Comparison of ENCODE assay signal across 1 cellular context in the genomic region with DNA sequence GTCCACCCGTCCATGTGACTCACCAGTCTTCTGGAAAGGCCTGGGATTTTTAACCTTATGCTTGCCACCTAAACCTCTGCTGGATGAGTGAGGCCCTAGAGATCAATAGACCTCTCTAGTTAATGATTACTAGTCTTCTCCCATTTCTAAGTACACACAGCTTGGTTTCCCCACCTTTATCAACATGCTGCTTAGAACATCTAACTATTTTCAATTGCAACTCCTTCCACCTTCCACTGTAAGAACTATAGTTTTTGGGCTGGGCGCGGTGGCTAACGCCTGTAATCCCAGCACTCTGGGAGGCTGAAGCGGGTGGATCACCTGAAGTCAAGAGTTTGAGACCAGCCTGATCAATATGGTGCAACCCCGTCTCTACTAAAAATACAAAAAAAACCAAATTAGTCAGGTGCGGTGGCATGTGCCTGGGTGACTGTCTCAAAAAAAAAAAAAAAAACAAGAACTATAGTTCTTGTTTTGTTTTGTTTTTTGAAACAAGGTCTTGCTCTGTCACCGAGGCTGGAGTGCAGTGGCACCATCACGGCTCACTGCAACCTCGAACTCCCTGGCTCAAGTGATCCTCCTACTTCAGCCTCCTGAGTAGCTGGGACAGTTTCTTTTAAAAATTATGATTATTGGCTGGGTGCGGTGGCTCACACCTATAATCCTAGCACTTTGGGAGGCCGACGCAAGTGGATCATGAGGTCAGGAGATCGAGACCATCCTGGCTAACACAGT.
TF ChIP-seq lines count a peak whose summit lies in the region.

No MANE protein-coding gene starts in this region.

TF ChIP-seq in HepG2, 621 proteins besides CTCF, POLR2A, EP300 and RAD21 (continued from another document and continues in another):
- TF ChIP-seq ATRX (CRISPR knock-in tag; IDR thresholded peaks at IDR 0.05; ENCODE audit: borderline replicate concordance) = no peak
- no peak for TF ChIP-seq ZNF296 (CRISPR knock-in tag; conservative IDR thresholded peaks at IDR 0.05)
- TF ChIP-seq SATB2 (CRISPR knock-in tag; IDR thresholded peaks at IDR 0.05) = peak; percentile 47; the same call in 1 of the 2 replicates
- TF ChIP-seq ZSCAN22 (CRISPR knock-in tag; IDR thresholded peaks at IDR 0.05) = no peak
- peak; percentile 68; the same call in 1 of the 2 replicates for TF ChIP-seq FOXJ3 (CRISPR knock-in tag; IDR thresholded peaks at IDR 0.05; ENCODE audit: borderline replicate concordance)
- 0 out of 2 replicates have a peak, but pooled peaks have one; percentile 30 for TF ChIP-seq ZNF337 (CRISPR knock-in tag; IDR thresholded peaks at IDR 0.05; ENCODE audit: borderline replicate concordance, low read depth)
- TF ChIP-seq ZNF570 (CRISPR knock-in tag; IDR thresholded peaks at IDR 0.05; ENCODE audit: borderline replicate concordance) = no peak
- no peak for TF ChIP-seq TAF15 (IDR thresholded peaks at IDR 0.05; ENCODE audit: low read depth, low read length, poor library complexity, severe bottlenecking)
- no peak for TF ChIP-seq ZFP36L1 (CRISPR knock-in tag; IDR thresholded peaks at IDR 0.05)
- TF ChIP-seq ZNF292 (CRISPR knock-in tag; IDR thresholded peaks at IDR 0.05; ENCODE audit: borderline replicate concordance, low read depth) = no peak
- no peak for TF ChIP-seq THAP7 (CRISPR knock-in tag; IDR thresholded peaks at IDR 0.05)
- TF ChIP-seq FOXA1 (IDR thresholded peaks at IDR 0.05) = peak; percentile 77
- peak; percentile 94 for TF ChIP-seq FOXA1 (CRISPR knock-in tag; IDR thresholded peaks at IDR 0.05)
- no peak for TF ChIP-seq ZNF772 (CRISPR knock-in tag; IDR thresholded peaks at IDR 0.05)
- peak; percentile 25; the same call in 1 of the 3 replicates for TF ChIP-seq MXI1 (IDR thresholded peaks at IDR 0.05; ENCODE audit: borderline replicate concordance, low read depth, low read length)
- TF ChIP-seq ZFP82 (CRISPR knock-in tag; IDR thresholded peaks at IDR 0.05; ENCODE audit: borderline replicate concordance) = 0 out of 2 replicates have a peak, but pooled peaks have one; percentile 59
- no peak; the same call in 1 of the 2 replicates for TF ChIP-seq MBD4 (IDR thresholded peaks at IDR 0.05; ENCODE audit: borderline replicate concordance, low read length)
- TF ChIP-seq TERF1 (CRISPR knock-in tag; IDR thresholded peaks at IDR 0.05) = no peak
- TF ChIP-seq NR2F2 (IDR thresholded peaks at IDR 0.05; ENCODE audit: borderline replicate concordance, low read depth) = 0 out of 2 replicates have a peak, but pooled peaks have one; percentile 27
- TF ChIP-seq ZNF12 (CRISPR knock-in tag; IDR thresholded peaks at IDR 0.05) = no peak
- peak; percentile 53; the same call in 1 of the 2 replicates for TF ChIP-seq ZNF878 (CRISPR knock-in tag; IDR thresholded peaks at IDR 0.05)
- no peak for TF ChIP-seq JUNB (CRISPR knock-in tag; IDR thresholded peaks at IDR 0.05; ENCODE audit: borderline replicate concordance)
- no peak for TF ChIP-seq MTA3 (CRISPR knock-in tag; IDR thresholded peaks at IDR 0.05)
- TF ChIP-seq FLYWCH1 (CRISPR knock-in tag; IDR thresholded peaks at IDR 0.05) = no peak
- TF ChIP-seq MEIS2 (CRISPR knock-in tag; IDR thresholded peaks at IDR 0.05) = peak; percentile 50; the same call in 1 of the 2 replicates
- TF ChIP-seq NFYC (CRISPR knock-in tag; IDR thresholded peaks at IDR 0.05) = no peak
- TF ChIP-seq ZBTB42 (CRISPR knock-in tag; IDR thresholded peaks at IDR 0.05) = no peak
- TF ChIP-seq NONO (IDR thresholded peaks at IDR 0.05) = no peak
- peak; percentile 21; the same call in 1 of the 2 replicates for TF ChIP-seq NONO (CRISPR knock-in tag; conservative IDR thresholded peaks at IDR 0.05)
- TF ChIP-seq PHF5A (CRISPR knock-in tag; IDR thresholded peaks at IDR 0.05; ENCODE audit: low read depth, unreplicated experiment) = peak; percentile 31
- no peak for TF ChIP-seq ZBTB8A (CRISPR knock-in tag; IDR thresholded peaks at IDR 0.05; ENCODE audit: borderline replicate concordance, low read depth)
- TF ChIP-seq HMG20B (CRISPR knock-in tag; conservative IDR thresholded peaks at IDR 0.05) = no peak
- peak; percentile 39; the same call in 1 of the 2 replicates for TF ChIP-seq MIER3 (CRISPR knock-in tag; IDR thresholded peaks at IDR 0.05; ENCODE audit: borderline replicate concordance)
- no peak for TF ChIP-seq ZEB1 (IDR thresholded peaks at IDR 0.05; ENCODE audit: insufficient replicate concordance, low read depth)
- no peak for TF ChIP-seq ZNF747 (CRISPR knock-in tag; IDR thresholded peaks at IDR 0.05; ENCODE audit: borderline replicate concordance)
- no peak for TF ChIP-seq FIP1L1 (IDR thresholded peaks at IDR 0.05; ENCODE audit: borderline replicate concordance, insufficient read depth, low read depth, low read length)
- TF ChIP-seq E2F2 (CRISPR knock-in tag; IDR thresholded peaks at IDR 0.05; ENCODE audit: borderline replicate concordance) = no peak
- peak; percentile 72 for TF ChIP-seq BRCA1 (CRISPR knock-in tag; IDR thresholded peaks at IDR 0.05)
- TF ChIP-seq POLR2AphosphoS2 (IDR thresholded peaks at IDR 0.05; ENCODE audit: low read depth, low read length) = no peak
- no peak for TF ChIP-seq NRL (CRISPR knock-in tag; IDR thresholded peaks at IDR 0.05; ENCODE audit: borderline replicate concordance)
- no peak for TF ChIP-seq BORCS8-MEF2B (CRISPR knock-in tag; IDR thresholded peaks at IDR 0.05)
- TF ChIP-seq PITX1 (CRISPR knock-in tag; IDR thresholded peaks at IDR 0.05) = peak; percentile 71
- no peak for TF ChIP-seq ZBTB33 (CRISPR knock-in tag; IDR thresholded peaks at IDR 0.05)
- TF ChIP-seq ZNF724P (CRISPR knock-in tag; IDR thresholded peaks at IDR 0.05; ENCODE audit: borderline replicate concordance) = 0 out of 2 replicates have a peak, but pooled peaks have one; percentile 77
- TF ChIP-seq GRHL1 (CRISPR knock-in tag; conservative IDR thresholded peaks at IDR 0.05) = no peak
- TF ChIP-seq SRSF9 (IDR thresholded peaks at IDR 0.05; ENCODE audit: borderline replicate concordance, insufficient read depth, low read depth, low read length, poor library complexity, severe bottlenecking) = no peak
- TF ChIP-seq PAX8 (CRISPR knock-in tag; IDR thresholded peaks at IDR 0.05; ENCODE audit: borderline replicate concordance) = no peak
- TF ChIP-seq, protein P1, sequence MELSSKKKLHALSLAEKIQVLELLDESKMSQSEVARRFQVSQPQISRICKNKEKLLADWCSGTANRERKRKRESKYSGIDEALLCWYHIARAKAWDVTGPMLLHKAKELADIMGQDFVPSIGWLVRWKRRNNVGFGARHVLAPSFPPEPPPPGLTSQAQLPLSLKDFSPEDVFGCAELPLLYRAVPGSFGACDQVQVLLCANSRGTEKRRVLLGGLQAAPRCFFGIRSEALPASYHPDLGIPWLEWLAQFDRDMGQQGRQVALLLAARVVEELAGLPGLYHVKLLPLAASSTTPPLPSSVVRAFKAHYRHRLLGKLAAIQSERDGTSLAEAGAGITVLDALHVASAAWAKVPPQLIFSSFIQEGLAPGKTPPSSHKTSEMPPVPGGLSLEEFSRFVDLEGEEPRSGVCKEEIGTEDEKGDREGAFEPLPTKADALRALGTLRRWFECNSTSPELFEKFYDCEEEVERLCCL (CRISPR knock-in tag; IDR thresholded peaks at IDR 0.05; ENCODE audit: borderline replicate concordance) = no peak
- TF ChIP-seq, protein P2, sequence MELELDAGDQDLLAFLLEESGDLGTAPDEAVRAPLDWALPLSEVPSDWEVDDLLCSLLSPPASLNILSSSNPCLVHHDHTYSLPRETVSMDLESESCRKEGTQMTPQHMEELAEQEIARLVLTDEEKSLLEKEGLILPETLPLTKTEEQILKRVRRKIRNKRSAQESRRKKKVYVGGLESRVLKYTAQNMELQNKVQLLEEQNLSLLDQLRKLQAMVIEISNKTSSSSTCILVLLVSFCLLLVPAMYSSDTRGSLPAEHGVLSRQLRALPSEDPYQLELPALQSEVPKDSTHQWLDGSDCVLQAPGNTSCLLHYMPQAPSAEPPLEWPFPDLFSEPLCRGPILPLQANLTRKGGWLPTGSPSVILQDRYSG (CRISPR knock-in tag; IDR thresholded peaks at IDR 0.05) = peak; percentile 63; the same call in 1 of the 2 replicates
- no peak for TF ChIP-seq REL (CRISPR knock-in tag; conservative IDR thresholded peaks at IDR 0.05)
- peak; percentile 57; the same call in 1 of the 2 replicates for TF ChIP-seq ZNF124 (CRISPR knock-in tag; IDR thresholded peaks at IDR 0.05)
- TF ChIP-seq RFXAP (CRISPR knock-in tag; IDR thresholded peaks at IDR 0.05; ENCODE audit: borderline replicate concordance) = 0 out of 2 replicates have a peak, but pooled peaks have one; percentile 24
- TF ChIP-seq SRF (IDR thresholded peaks at IDR 0.05; ENCODE audit: low read depth, low read length) = no peak
- no peak for TF ChIP-seq CENPBD1 (CRISPR knock-in tag; IDR thresholded peaks at IDR 0.05; ENCODE audit: borderline replicate concordance, low read depth)
- no peak for TF ChIP-seq ISX (CRISPR knock-in tag; conservative IDR thresholded peaks at IDR 0.05)
- no peak; the same call in 1 of the 2 replicates for TF ChIP-seq REPIN1 (CRISPR knock-in tag; IDR thresholded peaks at IDR 0.05; ENCODE audit: borderline replicate concordance, low read depth)
- TF ChIP-seq LRRFIP1 (CRISPR knock-in tag; conservative IDR thresholded peaks at IDR 0.05) = no peak
- TF ChIP-seq ZNF282 (IDR thresholded peaks at IDR 0.05; ENCODE audit: partially characterized antibody) = no peak
